In the genomic region with DNA sequence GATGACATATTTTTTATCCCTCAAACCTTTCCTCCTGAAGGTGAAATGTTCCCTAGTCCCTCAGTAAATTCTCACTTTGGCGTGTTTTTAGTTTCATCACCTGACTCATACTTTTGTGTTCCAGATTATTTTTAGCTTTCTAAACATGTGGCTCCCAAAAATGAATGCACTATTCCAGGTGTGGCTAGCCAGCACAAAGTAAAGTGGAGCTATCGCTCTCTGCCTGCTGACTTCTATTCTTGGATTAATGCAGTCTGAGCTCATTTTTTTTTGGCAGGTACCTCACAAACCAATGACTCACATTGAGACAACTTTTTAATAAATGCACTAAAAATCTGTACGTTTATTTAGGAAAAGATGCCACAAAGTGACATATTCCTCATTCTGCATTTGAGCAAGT, we compare ENCODE assay signal across 15 cellular contexts. TPM values are rescaled to one million over a fixed set of nuclear protein-coding genes. Genes with fewer than 3 reads are reported as not detected.
DNase-seq lines count a peak whose midpoint lies in the region; ATAC-seq and TF ChIP-seq lines count a peak whose summit lies in the region.
"Had no signal": no experiment of that assay in that cellular context is flagged by ENCODE, and none has a peak within 500 bp of the region (broad histone marks: within the 10 kb centered on the region; RNA-seq: fewer than 3 reads in every experiment).

No MANE protein-coding gene starts in this region.

- H3F3A ChIP-seq in SK-N-SH (replicated peaks; ENCODE audit: insufficient read depth): peaks cover 15% of the 10 kb centered on the region

- CTCF ChIA-PET in SK-N-SH (lab: Yijun Ruan, JAX): interaction anchor here (0.7 to 5.5 kb wide), 6 partner anchors 10 to 127 kb away, joined by 3 to 20 read pairs (median 5); no protein-coding TSS in a partner anchor

- H3K4me1 ChIP-seq in SK-N-SH (ENCODE audit: control insufficient read depth in 1 of 2, insufficient read depth in 2 of 2, low read depth in 1 of 2, low read length in 1 of 2): peaks cover 0 to 20% of the 10 kb centered on the region in 2 experiments; a peak in 2 of 4 replicates
- H3K4me1 ChIP-seq: BLaER1 had no signal

- H3K9me2 ChIP-seq in SK-N-SH: no peaks in the 10 kb centered on the region

- no peaks in the 10 kb centered on the region for H3K79me2 ChIP-seq in SK-N-SH (ENCODE audit: insufficient read depth)

- TF ChIP-seq RAD21 in SK-N-SH (IDR thresholded peaks at IDR 0.05; ENCODE audit: low read length): no peak

- 0 out of 2 replicates have a peak overlapping the region, but pooled peaks have one; percentile 46 for H3K4me2 ChIP-seq in SK-N-SH
- H3K4me2 ChIP-seq: BLaER1, KMS-11 had no signal

- POLR2A ChIA-PET in SK-N-SH (lab: Yijun Ruan, JAX): no interaction called here

- TF ChIP-seq CTCF in SK-N-SH (IDR thresholded peaks at IDR 0.05): no peak

- H3K4me3 ChIP-seq in SK-N-SH (ENCODE audit: low read depth in 2 of 2, low read length in 1 of 2): no peak overlapping the region
- H3K4me3 ChIP-seq: BLaER1 had no signal

- H3K27ac ChIP-seq in SK-N-SH (ENCODE audit: low read depth in 2 of 2, low read length in 1 of 2) (no peak overlapping the region), caudate nucleus (ENCODE audit: low read depth, low read length) (peak overlapping the region; percentile 71)
- H3K27ac ChIP-seq: 22Rv1, BLaER1, KMS-11 had no signal

- H3K9ac ChIP-seq in SK-N-SH: no peak overlapping the region
- H3K9ac ChIP-seq: BLaER1, KMS-11 had no signal

- ATAC-seq in SK-N-SH treated with all-trans-retinoic acid at 6 μM for 48 hours (no peak), GM21526 (IDR thresholded peaks at IDR 0.05; ENCODE audit: low FRiP score, unreplicated experiment) (no peak)

- H3K27me3 ChIP-seq in SK-N-SH (ENCODE audit: insufficient read depth): no peaks in the 10 kb centered on the region
- H3K27me3 ChIP-seq: BLaER1 had no signal

- H2AFZ ChIP-seq in SK-N-SH (ENCODE audit: low read depth): no peak overlapping the region

- WGBS in SK-N-SH (ENCODE audit: low lambda C conversion rate): 34% methylated on average over 3 of the region's 3 CpGs

- no peaks in the 10 kb centered on the region for H3K36me3 ChIP-seq in SK-N-SH (replicated peaks in 1 of 2; ENCODE audit: control insufficient read depth in 1 of 2, insufficient read depth in 2 of 2, low read length in 1 of 2)
- H3K36me3 ChIP-seq: BLaER1 had no signal

- no peak for TF ChIP-seq EP300 in SK-N-SH (IDR thresholded peaks at IDR 0.05; ENCODE audit: borderline replicate concordance in 1 of 2, low read depth in 1 of 2, low read length in 1 of 2)

- no peaks in the 10 kb centered on the region for H3K9me3 ChIP-seq in SK-N-SH

- no peak for DNase-seq in SK-N-SH
- peak; percentile 22 for DNase-seq in NCI-H226
- peak in 9 of 61 donors; percentile 2 to 72 (median 7) for DNase-seq in caudate nucleus (lab: John Stamatoyannopoulos, UW)
- peak; percentile 49 for DNase-seq in putamen (ENCODE audit: low spot score)
- DNase-seq in NCI-H2171 treated with DMSO at 0.1 percent for 48 hours (lab: John Stamatoyannopoulos, UW): no peak
- no peak for DNase-seq in activated T-cell treated with anti-CD3 and anti-CD28 coated beads, Interleukin-2, amount 50 U/mL, for 1 hour
- DNase-seq: CD8-positive, alpha-beta memory T cell; NCI-H1930; NK-92 treated with Interleukin-12 subunit alpha and Interleukin-12 subunit beta, amount 100 ng/mL, for 24 hours; OCI-M1 had no signal

- H4K20me1 ChIP-seq in SK-N-SH (ENCODE audit: insufficient read depth): no peaks in the 10 kb centered on the region
- H4K20me1 ChIP-seq: BLaER1 had no signal

TF ChIP-seq in SK-N-SH, 30 proteins besides CTCF, POLR2A, EP300 and RAD21:
- TF ChIP-seq FOSL2 (IDR thresholded peaks at IDR 0.05; ENCODE audit: borderline replicate concordance, low read depth) (peak; percentile 43; the same call in 1 of the 2 replicates), SMC3 (IDR thresholded peaks at IDR 0.05; ENCODE audit: low read depth, low read length) (no peak), TCF12 (IDR thresholded peaks at IDR 0.05) (peak; percentile 49), NFIC (IDR thresholded peaks at IDR 0.05; ENCODE audit: borderline replicate concordance) (peak; percentile 68), JUND (IDR thresholded peaks at IDR 0.05) (peak; percentile 47; the same call in 1 of the 2 replicates), MEF2A (IDR thresholded peaks at IDR 0.05; ENCODE audit: borderline replicate concordance, low read depth) (peak; percentile 79; the same call in 1 of the 2 replicates)

TF ChIP-seq in SK-N-SH treated with all-trans-retinoic acid at 6 μM for 48 hours, 23 proteins besides CTCF, POLR2A, EP300 and RAD21:
- TF ChIP-seq, protein P1, sequence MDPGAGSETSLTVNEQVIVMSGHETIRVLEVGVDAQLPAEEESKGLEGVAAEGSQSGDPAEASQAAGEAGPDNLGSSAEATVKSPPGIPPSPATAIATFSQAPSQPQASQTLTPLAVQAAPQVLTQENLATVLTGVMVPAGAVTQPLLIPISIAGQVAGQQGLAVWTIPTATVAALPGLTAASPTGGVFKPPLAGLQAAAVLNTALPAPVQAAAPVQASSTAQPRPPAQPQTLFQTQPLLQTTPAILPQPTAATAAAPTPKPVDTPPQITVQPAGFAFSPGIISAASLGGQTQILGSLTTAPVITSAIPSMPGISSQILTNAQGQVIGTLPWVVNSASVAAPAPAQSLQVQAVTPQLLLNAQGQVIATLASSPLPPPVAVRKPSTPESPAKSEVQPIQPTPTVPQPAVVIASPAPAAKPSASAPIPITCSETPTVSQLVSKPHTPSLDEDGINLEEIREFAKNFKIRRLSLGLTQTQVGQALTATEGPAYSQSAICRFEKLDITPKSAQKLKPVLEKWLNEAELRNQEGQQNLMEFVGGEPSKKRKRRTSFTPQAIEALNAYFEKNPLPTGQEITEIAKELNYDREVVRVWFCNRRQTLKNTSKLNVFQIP (CRISPR knock-in tag; IDR thresholded peaks at IDR 0.05; ENCODE audit: borderline replicate concordance, low read depth): no peak
- TF ChIP-seq TCF4 (CRISPR knock-in tag; IDR thresholded peaks at IDR 0.05; ENCODE audit: borderline replicate concordance): no peak
- TF ChIP-seq ZNF565 (CRISPR knock-in tag; conservative IDR thresholded peaks at IDR 0.05; ENCODE audit: low read depth): no peak
- TF ChIP-seq, protein P2, sequence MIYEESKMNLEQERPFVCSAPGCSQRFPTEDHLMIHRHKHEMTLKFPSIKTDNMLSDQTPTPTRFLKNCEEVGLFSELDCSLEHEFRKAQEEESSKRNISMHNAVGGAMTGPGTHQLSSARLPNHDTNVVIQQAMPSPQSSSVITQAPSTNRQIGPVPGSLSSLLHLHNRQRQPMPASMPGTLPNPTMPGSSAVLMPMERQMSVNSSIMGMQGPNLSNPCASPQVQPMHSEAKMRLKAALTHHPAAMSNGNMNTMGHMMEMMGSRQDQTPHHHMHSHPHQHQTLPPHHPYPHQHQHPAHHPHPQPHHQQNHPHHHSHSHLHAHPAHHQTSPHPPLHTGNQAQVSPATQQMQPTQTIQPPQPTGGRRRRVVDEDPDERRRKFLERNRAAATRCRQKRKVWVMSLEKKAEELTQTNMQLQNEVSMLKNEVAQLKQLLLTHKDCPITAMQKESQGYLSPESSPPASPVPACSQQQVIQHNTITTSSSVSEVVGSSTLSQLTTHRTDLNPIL (CRISPR knock-in tag; IDR thresholded peaks at IDR 0.05; ENCODE audit: low read depth): no peak
- TF ChIP-seq PPARA (CRISPR knock-in tag; IDR thresholded peaks at IDR 0.05; ENCODE audit: borderline replicate concordance): no peak
- TF ChIP-seq ZFP30 (CRISPR knock-in tag; IDR thresholded peaks at IDR 0.05): no peak

RNA-seq across cellular contexts. Expression of gene LANCL2, which starts 58.8 kb away (rescaled TPM):
- polyA plus RNA-seq in SK-N-SH (2012; rRNA removed): 25.8 and 36.7 TPM in 2 replicates
- 26.2 and 27.8 TPM in 2 replicates for polyA plus RNA-seq in SK-N-SH (2012; cell fraction: cytosol; rRNA removed)
- polyA plus RNA-seq in SK-N-SH (2012; cell fraction: nucleus; rRNA removed): 47.6 and 71.0 TPM in 2 replicates

Comparison
In these comparisons a context has a peak if more than half of its experiments do, and no peak if none do; other contexts are left out.
1. DNase-seq: peak in NCI-H226 (single experiment) and putamen (single experiment); none in SK-N-SH (single experiment), NCI-H2171 treated with DMSO at 0.1 percent for 48 hours (single experiment) and activated T-cell treated with anti-CD3 and anti-CD28 coated beads, Interleukin-2, amount 50 U/mL, for 1 hour (single experiment).